ENCODE assay signal across 11 cellular contexts in the genomic region with DNA sequence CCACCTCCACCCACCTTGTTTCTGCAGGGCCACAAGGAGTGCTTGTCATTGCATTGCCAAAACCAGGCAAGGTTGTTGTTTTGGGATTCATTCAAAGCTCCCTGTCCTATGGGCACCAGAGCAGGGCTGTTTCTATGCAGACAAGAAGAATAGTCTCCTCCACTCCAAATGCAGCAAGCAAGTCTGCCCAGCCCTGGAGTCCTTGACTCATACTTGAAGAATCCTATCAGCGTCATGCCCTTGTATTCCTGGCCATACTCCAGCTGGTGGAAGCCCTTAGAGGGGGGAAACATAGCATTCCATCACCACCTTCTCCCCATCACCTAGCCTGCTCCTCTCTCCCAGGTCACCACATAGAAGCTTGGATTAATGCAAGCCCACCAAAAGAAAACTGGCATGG.
DNase-seq lines count a peak whose midpoint lies in the region; ATAC-seq and TF ChIP-seq lines count a peak whose summit lies in the region.
"Had no signal": no experiment of that assay in that cellular context is flagged by ENCODE, and none has a peak within 500 bp of the region (broad histone marks: within the 10 kb centered on the region; RNA-seq: fewer than 3 reads in every experiment).

No MANE protein-coding gene starts in this region.

- H3K4me3 Mint-ChIP-seq in endodermal cell = no peak overlapping the region
- H3K4me3 Mint-ChIP-seq in T-helper 2 cell treated with Interferon-gamma antibody and Interleukin-4, amounts not matched to agents 5 μg/mL and 100 μg/mL, for 36 hours = no peak overlapping the region

- H3K27ac ChIP-seq in endodermal cell (ENCODE audit: low read depth, low read length) (no peak overlapping the region), aorta (ENCODE audit: low read depth in 1 of 2, low read length in 2 of 2) (no peak overlapping the region)
- H3K27ac ChIP-seq: colonic mucosa had no signal

- intact Hi-C loops in aorta (cut with DNase I) = no loop called here

- H3K27me3 Mint-ChIP-seq in endodermal cell (ENCODE audit: insufficient read depth) = peaks cover 76% of the 10 kb centered on the region
- peaks cover 21% of the 10 kb centered on the region for H3K27me3 Mint-ChIP-seq in T-helper 2 cell treated with Interferon-gamma antibody and Interleukin-4, amounts not matched to agents 5 μg/mL and 100 μg/mL, for 36 hours (ENCODE audit: low read depth)

- no peaks in the 10 kb centered on the region for H3K9me3 Mint-ChIP-seq in endodermal cell
- H3K9me3 Mint-ChIP-seq in T-helper 2 cell treated with Interferon-gamma antibody and Interleukin-4, amounts not matched to agents 5 μg/mL and 100 μg/mL, for 36 hours = no peaks in the 10 kb centered on the region

- peak; percentile 31 for DNase-seq in ELF-1 (ENCODE audit: low read depth, low spot score)
- peak; percentile 48 for DNase-seq in NCI-H2029 (lab: John Stamatoyannopoulos, UW)
- peak; percentile 26 for DNase-seq in endodermal cell
- DNase-seq in omental fat pad (ENCODE audit: low spot score) = no peak
- no peak for DNase-seq in aorta
- no peak for DNase-seq in T-helper 2 cell treated with Interferon-gamma antibody and Interleukin-4, amounts not matched to agents 5 μg/mL and 100 μg/mL, for 36 hours (ENCODE audit: low spot score)
- DNase-seq: colonic mucosa, NCI-H1092, small intestine had no signal

- no peak overlapping the region for H3K27ac Mint-ChIP-seq in endodermal cell
- no peak overlapping the region for H3K27ac Mint-ChIP-seq in T-helper 2 cell treated with Interferon-gamma antibody and Interleukin-4, amounts not matched to agents 5 μg/mL and 100 μg/mL, for 36 hours

- peaks cover 6% of the 10 kb centered on the region for H3K4me1 Mint-ChIP-seq in endodermal cell
- peaks cover 2% of the 10 kb centered on the region for H3K4me1 Mint-ChIP-seq in T-helper 2 cell treated with Interferon-gamma antibody and Interleukin-4, amounts not matched to agents 5 μg/mL and 100 μg/mL, for 36 hours (ENCODE audit: low read depth)

- no peaks in the 10 kb centered on the region for H3K4me1 ChIP-seq in endodermal cell (ENCODE audit: control insufficient read depth, insufficient read depth, low read length)
- no peaks in the 10 kb centered on the region for H3K4me1 ChIP-seq in aorta (ENCODE audit: control insufficient read depth in 1 of 2, insufficient read depth in 2 of 2, low read length in 2 of 2)
- H3K4me1 ChIP-seq: colonic mucosa had no signal

- 78% methylated on average over 1 of the region's 1 CpG; no CpG with 5 or more reads in 1 of the 2 experiments for WGBS in endodermal cell (ENCODE audit: insufficient coverage in 1 of 2, insufficient read length in 1 of 2), 2 experiments
- 5 to 7% methylated on average over 1 of the region's 1 CpG for WGBS in aorta, 2 donors

- H3K9ac ChIP-seq in endodermal cell (ENCODE audit: extremely low read depth, low read length, poor library complexity, severe bottlenecking) = no peak overlapping the region

- no peak overlapping the region for H3K4me3 ChIP-seq in endodermal cell (ENCODE audit: low read length)
- H3K4me3 ChIP-seq in aorta (ENCODE audit: low read length in 2 of 2) = no peak overlapping the region
- H3K4me3 ChIP-seq: colonic mucosa had no signal

- H3K36me3 ChIP-seq in endodermal cell (ENCODE audit: control insufficient read depth, insufficient read depth, low read length) (no peaks in the 10 kb centered on the region), aorta (ENCODE audit: control insufficient read depth in 1 of 2, insufficient read depth in 2 of 2, low read length in 1 of 2) (no peaks in the 10 kb centered on the region)
- H3K36me3 ChIP-seq: colonic mucosa had no signal

- H3K27me3 ChIP-seq in endodermal cell (ENCODE audit: control insufficient read depth, insufficient read depth, low read length, poor library complexity, severe bottlenecking) (peaks cover 18% of the 10 kb centered on the region), aorta (ENCODE audit: control insufficient read depth in 1 of 2, insufficient read depth in 2 of 2, low read length in 1 of 2) (no peaks in the 10 kb centered on the region)
- H3K27me3 ChIP-seq: colonic mucosa had no signal

- no peaks in the 10 kb centered on the region for H3K36me3 Mint-ChIP-seq in endodermal cell (ENCODE audit: low read depth)
- H3K36me3 Mint-ChIP-seq in T-helper 2 cell treated with Interferon-gamma antibody and Interleukin-4, amounts not matched to agents 5 μg/mL and 100 μg/mL, for 36 hours (ENCODE audit: low read depth) = no peaks in the 10 kb centered on the region

- ATAC-seq in omental fat pad (ENCODE audit: low FRiP score) (peak; percentile 62), aorta (ENCODE audit: low FRiP score) (no peak), GM19452 (IDR thresholded peaks at IDR 0.05; ENCODE audit: unreplicated experiment) (no peak), HG02870 (IDR thresholded peaks at IDR 0.05; ENCODE audit: unreplicated experiment) (no peak)

- H3K9me3 ChIP-seq in endodermal cell (ENCODE audit: control insufficient read depth, low read length) (no peaks in the 10 kb centered on the region), aorta (ENCODE audit: control insufficient read depth, low read length) (no peaks in the 10 kb centered on the region)
- H3K9me3 ChIP-seq: colonic mucosa had no signal

- no peak for TF ChIP-seq CTCF in endodermal cell (conservative IDR thresholded peaks at IDR 0.05)
- TF ChIP-seq CTCF in omental fat pad (IDR thresholded peaks at IDR 0.05) = no peak

Comparison
In these comparisons a context has a peak if more than half of its experiments do, and no peak if none do; other contexts are left out.
1. DNase-seq: peak in ELF-1 (single experiment), NCI-H2029 (single experiment) and endodermal cell (single experiment); none in omental fat pad (single experiment), aorta (0 of 2) and T-helper 2 cell treated with Interferon-gamma antibody and Interleukin-4, amounts not matched to agents 5 μg/mL and 100 μg/mL, for 36 hours (single experiment).